ENCODE assay signal across 10 cellular contexts in genomic region chr15:58627706-58628105, GRCh38.
DNase-seq lines count a peak whose midpoint lies in the region; ATAC-seq and TF ChIP-seq lines count a peak whose summit lies in the region.
"Had no signal": no experiment of that assay in that cellular context is flagged by ENCODE, and none has a peak within 500 bp of the region (broad histone marks: within the 10 kb centered on the region; RNA-seq: fewer than 3 reads in every experiment).

No MANE protein-coding gene starts in this region.

- intact Hi-C loops in activated CD4-positive, alpha-beta T cell treated with anti-CD3 and anti-CD28 coated beads, Interleukin-2, amount 10 ng/mL, durations not matched to agents 24 days and 14 days (cut with micrococcal nuclease) = loop anchor here (5.0 kb wide), 1 partner anchor 170 kb away; no protein-coding TSS in a partner anchor
- intact Hi-C loops in right lobe of liver (cut with DNase I) = no loop called here

- H3K4me1 ChIP-seq in right lobe of liver = peaks cover 0 to 20% (median 10%) of the 10 kb centered on the region in 4 donors
- H3K4me1 ChIP-seq in suprapubic skin = peaks cover 18% of the 10 kb centered on the region

- peak overlapping the region; percentile 93 for H3K27ac Mint-ChIP-seq in activated CD4-positive, alpha-beta T cell treated with anti-CD3 and anti-CD28 coated beads, Interleukin-2, amount 10 ng/mL, durations not matched to agents 24 days and 14 days

- H3K27me3 Mint-ChIP-seq in activated CD4-positive, alpha-beta T cell treated with anti-CD3 and anti-CD28 coated beads, Interleukin-2, amount 10 ng/mL, durations not matched to agents 24 days and 14 days = no peaks in the 10 kb centered on the region

- H3K27me3 ChIP-seq in right lobe of liver (no peaks in the 10 kb centered on the region), suprapubic skin (no peaks in the 10 kb centered on the region)

- 0% methylated on average over 1 of the region's 1 CpG for WGBS in right lobe of liver (ENCODE audit: insufficient coverage, low coverage, low lambda C conversion rate, missing lambda C conversion rate)
- 8% methylated on average over 1 of the region's 1 CpG for WGBS in suprapubic skin

- peak overlapping the region; percentile 84 for H3K4me3 Mint-ChIP-seq in activated CD4-positive, alpha-beta T cell treated with anti-CD3 and anti-CD28 coated beads, Interleukin-2, amount 10 ng/mL, durations not matched to agents 24 days and 14 days

- ATAC-seq in right lobe of liver (peak; percentile 21 to 67 (median 54)), HG03196 (IDR thresholded peaks at IDR 0.05; ENCODE audit: unreplicated experiment) (no peak)
- ATAC-seq: HCT116 had no signal

- H3K36me3 Mint-ChIP-seq in activated CD4-positive, alpha-beta T cell treated with anti-CD3 and anti-CD28 coated beads, Interleukin-2, amount 10 ng/mL, durations not matched to agents 24 days and 14 days (ENCODE audit: low read depth) = peaks cover 49% of the 10 kb centered on the region

- peaks cover 0 to 5% (median under 1%) of the 10 kb centered on the region in 4 donors for H3K36me3 ChIP-seq in right lobe of liver
- H3K36me3 ChIP-seq in suprapubic skin = peaks cover 15% of the 10 kb centered on the region

- peak overlapping the region; percentile 52 to 80 (median 72) for H3K27ac ChIP-seq in right lobe of liver
- peak overlapping the region; percentile 73 for H3K27ac ChIP-seq in suprapubic skin

- TF ChIP-seq EP300 in suprapubic skin (IDR thresholded peaks at IDR 0.05) = no peak

- TF ChIP-seq CTCF in right lobe of liver (IDR thresholded peaks at IDR 0.05) (no peak), suprapubic skin (IDR thresholded peaks at IDR 0.05) (no peak)

- H3K9me3 Mint-ChIP-seq in activated CD4-positive, alpha-beta T cell treated with anti-CD3 and anti-CD28 coated beads, Interleukin-2, amount 10 ng/mL, durations not matched to agents 24 days and 14 days = peaks cover 5% of the 10 kb centered on the region

- no peak for TF ChIP-seq POLR2A in right lobe of liver (IDR thresholded peaks at IDR 0.05)
- TF ChIP-seq POLR2A in suprapubic skin (IDR thresholded peaks at IDR 0.05) = no peak

- H3K4me1 Mint-ChIP-seq in activated CD4-positive, alpha-beta T cell treated with anti-CD3 and anti-CD28 coated beads, Interleukin-2, amount 10 ng/mL, durations not matched to agents 24 days and 14 days = peaks cover 52% of the 10 kb centered on the region

- H3K9me3 ChIP-seq in right lobe of liver (no peaks in the 10 kb centered on the region), suprapubic skin (no peaks in the 10 kb centered on the region)

- no peak overlapping the region for H3K4me3 ChIP-seq in right lobe of liver
- H3K4me3 ChIP-seq in suprapubic skin = no peak overlapping the region

- no peak for DNase-seq in activated CD4-positive, alpha-beta T cell treated with anti-CD3 and anti-CD28 coated beads, Interleukin-2, amount 10 ng/mL, durations not matched to agents 24 days and 14 days
- no peak for DNase-seq in activated CD4-positive, alpha-beta T cell treated with anti-CD3 and anti-CD28 coated beads for 4 hours
- DNase-seq in amniotic epithelial cell (ENCODE audit: low read depth) = peak; percentile 32
- no peak for DNase-seq in right lobe of liver
- DNase-seq in suprapubic skin (ENCODE audit: low spot score in 2 of 2) = no peak
- no peak for DNase-seq in NCI-H1694 (lab: John Stamatoyannopoulos, UW)
- no peak for DNase-seq in NCI-H1436 treated with DMSO at 0.1 percent for 48 hours (lab: John Stamatoyannopoulos, UW)
- DNase-seq: NCI-H82 had no signal
